ENCODE assay signal across 8 cellular contexts in the genomic region with DNA sequence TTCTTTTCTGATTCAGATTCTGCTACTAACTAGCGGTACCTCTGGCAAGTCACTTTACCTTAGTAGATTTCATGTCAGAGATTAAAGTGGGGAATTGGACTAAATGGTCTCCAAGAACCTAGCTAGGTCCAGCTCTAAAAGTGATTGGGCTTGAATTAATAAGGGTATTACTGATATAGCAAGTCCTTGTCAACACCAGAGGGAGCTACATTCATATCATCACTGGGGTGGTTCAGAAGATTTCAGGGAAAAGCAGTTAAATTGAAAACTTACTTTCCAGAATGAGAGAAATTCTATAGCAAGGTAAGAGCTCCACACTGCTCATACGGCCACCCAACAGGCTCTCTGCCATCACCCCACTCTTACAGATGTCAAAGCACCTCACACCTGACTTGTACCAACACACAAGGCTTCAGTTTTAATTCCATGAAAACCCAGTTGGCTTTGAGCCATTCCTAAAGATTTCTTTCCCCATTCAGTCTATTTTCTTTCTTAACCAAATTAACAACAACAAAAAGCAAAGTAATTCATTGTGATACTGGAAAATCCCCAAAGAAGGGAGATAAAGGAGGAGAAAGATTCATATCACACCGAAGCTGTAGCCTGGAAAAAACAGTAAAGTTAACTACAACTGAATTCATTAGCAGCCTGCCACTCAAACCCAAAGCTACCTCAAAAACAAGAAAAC. TPM values are rescaled to one million over a fixed set of nuclear protein-coding genes. Genes with fewer than 3 reads are reported as not detected.
DNase-seq lines count a peak whose midpoint lies in the region; ATAC-seq and TF ChIP-seq lines count a peak whose summit lies in the region.

No MANE protein-coding gene starts in this region.

- H3K9me3 ChIP-seq in lower lobe of right lung: no peaks in the 10 kb centered on the region

- H3K27ac ChIP-seq in brain microvascular endothelial cell: no peak overlapping the region
- no peak overlapping the region for H3K27ac ChIP-seq in lower lobe of right lung

- H3K4me3 ChIP-seq in brain microvascular endothelial cell (ENCODE audit: low read depth, low read length): no peak overlapping the region
- H3K4me3 ChIP-seq in lower lobe of right lung: no peak overlapping the region

- DNase-seq in Daoy (ENCODE audit: low read depth) (peak; percentile 6), HuH-7.5 (ENCODE audit: low spot score) (peak; percentile 8), brain microvascular endothelial cell (peak; percentile 42), lower lobe of right lung (no peak), SIG-M5 treated with dmso at 0.1 percent for 504 hours (lab: John Stamatoyannopoulos, UW; ENCODE audit: unreplicated experiment) (no peak)
- DNase-seq in activated CD8-positive, alpha-beta memory T cell treated with anti-CD3 and anti-CD28 coated beads, Interleukin-2, amount 50 U/mL, for 48 hours: no peak

- TF ChIP-seq CTCF in brain microvascular endothelial cell (IDR thresholded peaks at IDR 0.05; ENCODE audit: low read depth, low read length, missing control alignments): peak; percentile 47
- TF ChIP-seq CTCF in lower lobe of right lung (IDR thresholded peaks at IDR 0.05): peak; percentile 44

- H3K4me1 ChIP-seq in lower lobe of right lung: no peaks in the 10 kb centered on the region

- ATAC-seq in lower lobe of right lung: peak in 1 of 2 donors; percentile 62
- ATAC-seq in HG02852 (IDR thresholded peaks at IDR 0.05; ENCODE audit: unreplicated experiment): no peak
- ATAC-seq in GM21737 (IDR thresholded peaks at IDR 0.05; ENCODE audit: unreplicated experiment): no peak

- in situ Hi-C loops in brain microvascular endothelial cell (cut with HindIII; ENCODE audit: low pct_ligation_motif_present, low sequenced_read_pairs): no loop called here

- H3K36me3 ChIP-seq in brain microvascular endothelial cell (replicated peaks) (no peaks in the 10 kb centered on the region), lower lobe of right lung (peaks cover 15% of the 10 kb centered on the region)

- H3K27me3 ChIP-seq in brain microvascular endothelial cell (replicated peaks) (no peaks in the 10 kb centered on the region), lower lobe of right lung (ENCODE audit: low read depth) (no peaks in the 10 kb centered on the region)

- intact Hi-C loops in lower lobe of right lung (cut with DNase I): no loop called here

RNA-seq across cellular contexts. Expression of gene SPOCK2, which starts 38.0 kb away (rescaled TPM):
- 0.29 TPM in 1 of 2 replicates, not detected in the other for total RNA-seq in Daoy (2014; rRNA removed; shearing (Covaris generic))
- total RNA-seq in lower lobe of right lung: 108 TPM

Comparison
In these comparisons a context has a peak if more than half of its experiments do, and no peak if none do; other contexts are left out.
1. DNase-seq: peak in Daoy (single experiment), HuH-7.5 (single experiment) and brain microvascular endothelial cell (single experiment); none in lower lobe of right lung (single experiment), SIG-M5 treated with dmso at 0.1 percent for 504 hours (single experiment) and activated CD8-positive, alpha-beta memory T cell treated with anti-CD3 and anti-CD28 coated beads, Interleukin-2, amount 50 U/mL, for 48 hours (single experiment).
2. RNA of gene SPOCK2, which starts 38.0 kb away (total RNA-seq): 108 TPM in lower lobe of right lung (single experiment); 0.29 TPM in Daoy; every median in the first group is over 10 times any median in the second.